In the genomic region with DNA sequence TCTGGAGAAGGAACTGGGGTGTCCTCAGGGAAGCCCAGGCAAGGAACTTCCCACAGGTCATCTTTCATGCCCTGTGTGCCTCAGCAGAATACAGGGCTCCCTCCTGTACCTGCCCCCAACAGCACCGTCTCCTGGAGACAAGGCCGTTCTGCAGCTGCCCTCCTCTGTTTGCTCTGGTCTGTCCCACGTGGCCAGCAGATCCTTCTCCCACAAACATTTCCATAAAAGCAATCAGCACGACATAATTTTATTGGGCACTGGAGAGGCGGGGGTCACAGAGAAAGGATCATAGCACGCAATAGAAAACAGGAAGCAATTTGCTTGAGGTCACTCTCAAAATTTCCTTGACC, we compare ENCODE assay signal across 8 cellular contexts. TPM values are rescaled to one million over a fixed set of nuclear protein-coding genes. Genes with fewer than 3 reads are reported as not detected.
A peak's percentile ranks its signal among the peaks of the same experiment; 100 is the strongest.
DNase-seq lines count a peak whose midpoint lies in the region; ATAC-seq, FAIRE-seq and TF ChIP-seq lines count a peak whose summit lies in the region.

No MANE protein-coding gene starts in this region.

- CTCF ChIA-PET in activated CD4-positive, alpha-beta T cell treated with anti-CD3 and anti-CD28 coated beads, Interleukin-2, amount 10 ng/mL, durations not matched to agents 7 days and 5 days (lab: Charles Lee), result interaction anchor here (0.9 to 5.3 kb wide), 8 partner anchors 7 to 28 kb away, joined by 3 to 27 read pairs (median 4); no protein-coding TSS in a partner anchor
- CTCF ChIA-PET in H1 (lab: Charles Lee; ENCODE audit: partially characterized antibody), result interaction anchor here (0.7 to 2.9 kb wide), 11 partner anchors 8 to 888 kb away, joined by 3 to 14 read pairs (median 4); no protein-coding TSS in a partner anchor

- TF ChIP-seq RAD21 in H1 (IDR thresholded peaks at IDR 0.05 in 1 of 2, conservative IDR thresholded peaks at IDR 0.05 in 1 of 2; ENCODE audit: low read depth in 2 of 2, low read length in 2 of 2), result peak; percentile 14 to 31; a peak in 2 of 4 replicates

- H3K4me1 Mint-ChIP-seq in activated CD4-positive, alpha-beta T cell treated with anti-CD3 and anti-CD28 coated beads, Interleukin-2, amount 10 ng/mL, durations not matched to agents 7 days and 5 days, result peaks cover 68% of the 10 kb centered on the region
- peaks cover 75% of the 10 kb centered on the region for H3K4me1 Mint-ChIP-seq in stimulated activated naive CD8-positive, alpha-beta T cell treated with anti-CD3 and anti-CD28 coated beads, Interleukin-15, amount 100 ng/mL, for 72 hours

- TF ChIP-seq CTCF in H1 (IDR thresholded peaks at IDR 0.05; ENCODE audit: control extremely low read depth in 1 of 3, insufficient read depth in 1 of 3, low read depth in 1 of 3, low read length in 3 of 3), result peak; percentile 28 to 58 (median 47)

- no peaks in the 10 kb centered on the region for H3K9me3 Mint-ChIP-seq in activated CD4-positive, alpha-beta T cell treated with anti-CD3 and anti-CD28 coated beads, Interleukin-2, amount 10 ng/mL, durations not matched to agents 7 days and 5 days
- H3K9me3 Mint-ChIP-seq in stimulated activated naive CD8-positive, alpha-beta T cell treated with anti-CD3 and anti-CD28 coated beads, Interleukin-15, amount 100 ng/mL, for 72 hours, result peaks cover 0 to under 1% of the 10 kb centered on the region in 2 donors

- TF ChIP-seq POLR2A in H1 (IDR thresholded peaks at IDR 0.05; ENCODE audit: control extremely low read depth in 1 of 2, low read depth in 2 of 2, low read length in 2 of 2), result no peak

- H3K36me3 Mint-ChIP-seq in activated CD4-positive, alpha-beta T cell treated with anti-CD3 and anti-CD28 coated beads, Interleukin-2, amount 10 ng/mL, durations not matched to agents 7 days and 5 days (ENCODE audit: low read depth), result peaks cover 42% of the 10 kb centered on the region

- H3K4me1 ChIP-seq in H1 (replicated peaks in 1 of 4; ENCODE audit: control insufficient read depth in 3 of 4, insufficient read depth in 4 of 4, low read length in 3 of 4), result peaks cover 0 to 7% (median 4%) of the 10 kb centered on the region in 4 experiments; a peak in 4 of 7 replicates

- no peak overlapping the region for H3K14ac ChIP-seq in H1 (ENCODE audit: insufficient read length)

- H4K8ac ChIP-seq in H1 (ENCODE audit: extremely low read depth, insufficient read depth, low read length), result no peak overlapping the region

- H2BK5ac ChIP-seq in H1 (ENCODE audit: low read depth, low read length), result peak overlapping the region; percentile 35; the same call in 1 of the 2 replicates

- no peaks in the 10 kb centered on the region for H3K9me3 ChIP-seq in H1 (ENCODE audit: insufficient read depth in 2 of 2, low read depth in 1 of 2, low read length in 1 of 2)

- DNase-seq in activated CD4-positive, alpha-beta T cell treated with anti-CD3 and anti-CD28 coated beads, Interleukin-2, amount 10 ng/mL, durations not matched to agents 7 days and 5 days, result no peak
- DNase-seq in activated CD4-positive, alpha-beta T cell treated with anti-CD3 and anti-CD28 coated beads for 4 hours, result no peak
- peak; percentile 63 for DNase-seq in NCI-H146 treated with DMSO at 0.1 percent for 48 hours (lab: John Stamatoyannopoulos, UW; ENCODE audit: unreplicated experiment)
- DNase-seq in H1 (ENCODE audit: low read depth in 1 of 2, low spot score in 2 of 2), result no peak
- DNase-seq in stimulated activated naive CD8-positive, alpha-beta T cell treated with anti-CD3 and anti-CD28 coated beads, Interleukin-15, amount 100 ng/mL, for 72 hours, result no peak
- no peak for DNase-seq in activated CD4-positive, CD25-positive, alpha-beta regulatory T cell (lab: John Stamatoyannopoulos, UW)
- no peak for DNase-seq in midbrain (lab: John Stamatoyannopoulos, UW)
- DNase-seq in SKM-1 treated with dmso at 0.1 percent for 144 hours (lab: John Stamatoyannopoulos, UW; ENCODE audit: unreplicated experiment), result no peak

- H3K27me3 Mint-ChIP-seq in activated CD4-positive, alpha-beta T cell treated with anti-CD3 and anti-CD28 coated beads, Interleukin-2, amount 10 ng/mL, durations not matched to agents 7 days and 5 days, result no peaks in the 10 kb centered on the region
- H3K27me3 Mint-ChIP-seq in stimulated activated naive CD8-positive, alpha-beta T cell treated with anti-CD3 and anti-CD28 coated beads, Interleukin-15, amount 100 ng/mL, for 72 hours, result no peaks in the 10 kb centered on the region

- no peak overlapping the region for H4K91ac ChIP-seq in H1 (replicated peaks; ENCODE audit: insufficient read length, low read length)

- no peak overlapping the region for H3K27ac ChIP-seq in H1 (ENCODE audit: low read depth, low read length)

- no peaks in the 10 kb centered on the region; a peak in 1 of 7 replicates for H3K27me3 ChIP-seq in H1 (replicated peaks in 1 of 4; ENCODE audit: control insufficient read depth in 3 of 4, extremely low read depth in 1 of 4, insufficient read depth in 3 of 4, low read length in 3 of 4)

- H4K20me1 ChIP-seq in H1 (replicated peaks in 1 of 2; ENCODE audit: control insufficient read depth in 1 of 2, insufficient read depth in 2 of 2, low read length in 2 of 2), result no peaks in the 10 kb centered on the region

- no peak overlapping the region for H2BK120ac ChIP-seq in H1 (replicated peaks; ENCODE audit: low read depth, low read length)

- no peaks in the 10 kb centered on the region for H3K36me3 ChIP-seq in H1 (ENCODE audit: control insufficient read depth in 2 of 4, insufficient read depth in 4 of 4, low read length in 3 of 4)

- H3K23ac ChIP-seq in H1 (ENCODE audit: insufficient read length), result no peak overlapping the region

- peak; percentile 33 for ATAC-seq in stimulated activated naive CD8-positive, alpha-beta T cell treated with anti-CD3 and anti-CD28 coated beads, Interleukin-15, amount 100 ng/mL, for 72 hours

- no peak overlapping the region for H3K9ac ChIP-seq in H1 (replicated peaks in 1 of 4; ENCODE audit: extremely low read depth in 1 of 4, low read depth in 3 of 4, low read length in 3 of 4)

- no peak overlapping the region for H3K4me3 ChIP-seq in H1 (ENCODE audit: extremely low read depth in 1 of 4, insufficient read depth in 2 of 4, low read depth in 3 of 4, low read length in 4 of 4)

- H2AK5ac ChIP-seq in H1 (ENCODE audit: low read depth, low read length), result no peak overlapping the region

- H3K79me1 ChIP-seq in H1 (ENCODE audit: low read depth, low read length), result no peaks in the 10 kb centered on the region

- H3K79me2 ChIP-seq in H1 (ENCODE audit: control insufficient read depth in 1 of 2, insufficient read depth in 2 of 2, low read length in 2 of 2), result no peaks in the 10 kb centered on the region

- WGBS in H1 (ENCODE audit: extremely low coverage in 1 of 2, insufficient coverage in 1 of 2, insufficient read length in 1 of 2, insufficient replicate concordance in 2 of 2, low coverage in 1 of 2, low lambda C conversion rate in 2 of 2, missing lambda C conversion rate in 1 of 2), 2 experiments, result 64% methylated on average over 6 of the region's 6 CpGs; no CpG with 5 or more reads in 1 of the 2 experiments

- H2BK15ac ChIP-seq in H1 (ENCODE audit: low read length), result no peak overlapping the region

- no peaks in the 10 kb centered on the region for H3K23me2 ChIP-seq in H1 (ENCODE audit: low read depth, low read length)

- H3K18ac ChIP-seq in H1 (ENCODE audit: extremely low read depth, low read length), result peak overlapping the region; percentile 71; the same call in 1 of the 2 replicates

- no peak overlapping the region for H2BK20ac ChIP-seq in H1 (ENCODE audit: low read length)

- FAIRE-seq in H1 (lab: Jason Lieb, UNC), result no peak

- no peak overlapping the region for H2BK12ac ChIP-seq in H1 (ENCODE audit: low read depth, low read length)

- TF ChIP-seq EP300 in H1 (IDR thresholded peaks at IDR 0.05; ENCODE audit: borderline replicate concordance in 1 of 2, low read depth in 2 of 2, low read length in 2 of 2), result no peak

- no peak overlapping the region for H3K4ac ChIP-seq in H1 (replicated peaks; ENCODE audit: insufficient read length, low read depth, low read length)

- POLR2A ChIA-PET in activated CD4-positive, alpha-beta T cell treated with anti-CD3 and anti-CD28 coated beads, Interleukin-2, amount 10 ng/mL, durations not matched to agents 7 days and 5 days (lab: Charles Lee), result no interaction called here
- POLR2A ChIA-PET in H1 (lab: Charles Lee; ENCODE audit: partially characterized antibody), result interaction anchor here (0.5 to 1.3 kb wide), 2 partner anchors 27 to 28 kb away, joined by 3 to 4 read pairs; no protein-coding TSS in a partner anchor

- H3K4me3 Mint-ChIP-seq in activated CD4-positive, alpha-beta T cell treated with anti-CD3 and anti-CD28 coated beads, Interleukin-2, amount 10 ng/mL, durations not matched to agents 7 days and 5 days, result peak overlapping the region; percentile 98
- H3K4me3 Mint-ChIP-seq in stimulated activated naive CD8-positive, alpha-beta T cell treated with anti-CD3 and anti-CD28 coated beads, Interleukin-15, amount 100 ng/mL, for 72 hours, result peak overlapping the region; percentile 99 to 100

- H3K4me2 ChIP-seq in H1 (ENCODE audit: insufficient read depth in 1 of 2, low read depth in 2 of 2, low read length in 2 of 2), result no peak overlapping the region

- no peak overlapping the region for H4K5ac ChIP-seq in H1 (ENCODE audit: insufficient read length, low read depth, low read length)

- H3K27ac Mint-ChIP-seq in activated CD4-positive, alpha-beta T cell treated with anti-CD3 and anti-CD28 coated beads, Interleukin-2, amount 10 ng/mL, durations not matched to agents 7 days and 5 days, result peak overlapping the region; percentile 97
- H3K27ac Mint-ChIP-seq in stimulated activated naive CD8-positive, alpha-beta T cell treated with anti-CD3 and anti-CD28 coated beads, Interleukin-15, amount 100 ng/mL, for 72 hours, result peak overlapping the region; percentile 95 to 96

- peak overlapping the region; percentile 67; the same call in 1 of the 2 replicates for H2AFZ ChIP-seq in H1 (ENCODE audit: low read length)

- no peak overlapping the region for H3K56ac ChIP-seq in H1 (replicated peaks; ENCODE audit: insufficient read length, low read depth, low read length)

TF ChIP-seq in H1, 55 proteins besides CTCF, POLR2A, EP300 and RAD21 (continues in another document):
- TF ChIP-seq, protein P1, sequence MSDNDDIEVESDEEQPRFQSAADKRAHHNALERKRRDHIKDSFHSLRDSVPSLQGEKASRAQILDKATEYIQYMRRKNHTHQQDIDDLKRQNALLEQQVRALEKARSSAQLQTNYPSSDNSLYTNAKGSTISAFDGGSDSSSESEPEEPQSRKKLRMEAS (IDR thresholded peaks at IDR 0.05), result 0 out of 2 replicates have a peak, but pooled peaks have one; percentile 23

RNA-seq across cellular contexts. Expression of a gene that starts 29.5 kb away (rescaled TPM):
- total RNA-seq in activated CD4-positive, alpha-beta T cell treated with anti-CD3 and anti-CD28 coated beads, Interleukin-2, amount 10 ng/mL, durations not matched to agents 7 days and 5 days, result 1 to 10 TPM; 5.4 to 5.7 TPM
- 5.5 and 5.8 TPM in 2 replicates for total RNA-seq in H1 (2021; fragmentation: NEBNext Ultra II Directional; extraction: Animal tissue kit (Norgen Biotek cat#: 25700))
- 10.0 and 10.4 TPM in 2 replicates for polyA plus RNA-seq in H1 (2011; rRNA removed)
- 9.5 TPM for polyA plus RNA-seq in H1 (2011; cell fraction: cytosol; rRNA removed)
- polyA plus RNA-seq in H1 (2011; cell fraction: nucleus; rRNA removed), result 20.2 TPM
- 4.6 to 6.2 TPM (median 5.2 TPM) in 4 replicates for polyA plus RNA-seq in H1 (2012, experiment 1 of 2)
- 2.3 TPM for polyA plus RNA-seq in H1 (2012, experiment 2 of 2)
- 4.6 TPM for polyA plus RNA-seq in H1 (2013, experiment 1 of 2)
- 4.2 TPM for polyA plus RNA-seq in H1 (2013, experiment 2 of 2)
- polyA minus RNA-seq in H1 (2011; rRNA and poly(A)+ RNA removed), result 11.4 and 14.3 TPM in 2 replicates
- 3.4 TPM for polyA minus RNA-seq in H1 (2011; cell fraction: cytosol; rRNA and poly(A)+ RNA removed)
- 18.4 TPM for polyA minus RNA-seq in H1 (2011; cell fraction: nucleus; rRNA and poly(A)+ RNA removed)
